ENCODE assay signal across 8 cellular contexts in the genomic region with DNA sequence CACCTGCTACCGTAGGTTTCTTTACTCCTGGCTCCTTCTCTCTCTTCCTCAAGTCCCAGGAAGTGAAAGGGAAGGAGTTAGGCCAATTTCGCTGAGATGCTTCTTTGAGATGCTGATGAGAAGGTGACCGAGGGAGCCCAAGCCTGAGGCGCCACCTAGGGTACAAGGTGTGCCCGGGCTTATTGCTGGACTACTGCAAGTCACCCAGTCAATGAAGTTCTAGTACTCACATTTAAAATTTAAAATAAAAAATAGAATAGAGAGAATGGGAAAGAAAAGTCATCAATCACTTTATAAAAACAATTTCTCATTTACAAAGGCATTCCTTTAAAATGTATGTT. TPM values are rescaled to one million over a fixed set of nuclear protein-coding genes. Genes with fewer than 3 reads are reported as not detected.
DNase-seq lines count a peak whose midpoint lies in the region; ATAC-seq and TF ChIP-seq lines count a peak whose summit lies in the region.

No MANE protein-coding gene starts in this region.

- H3K36me3 Mint-ChIP-seq in activated CD8-positive, alpha-beta T cell treated with anti-CD3 and anti-CD28 coated beads for 36 hours (ENCODE audit: low read depth) = no peaks in the 10 kb centered on the region
- no peaks in the 10 kb centered on the region for H3K36me3 Mint-ChIP-seq in activated T-helper 17 cell treated with anti-CD3 and anti-CD28 coated beads, Interleukin-2, amount 50 U/mL, for 72 hours (ENCODE audit: low read depth)

- no peak for ATAC-seq in activated CD8-positive, alpha-beta T cell treated with anti-CD3 and anti-CD28 coated beads for 36 hours
- ATAC-seq in activated T-helper 17 cell treated with anti-CD3 and anti-CD28 coated beads, Interleukin-2, amount 50 U/mL, for 72 hours (replicated peaks) = no peak
- no peak for ATAC-seq in GM21526 (IDR thresholded peaks at IDR 0.05; ENCODE audit: low FRiP score, unreplicated experiment)

- H3K27ac Mint-ChIP-seq in activated CD8-positive, alpha-beta T cell treated with anti-CD3 and anti-CD28 coated beads for 36 hours = no peak overlapping the region
- H3K27ac Mint-ChIP-seq in activated T-helper 17 cell treated with anti-CD3 and anti-CD28 coated beads, Interleukin-2, amount 50 U/mL, for 72 hours = no peak overlapping the region

- DNase-seq in ELF-1 (ENCODE audit: low read depth, low spot score) (peak; percentile 88), LoVo (ENCODE audit: low spot score) (peak; percentile 54), iPS-NIHi11 (ENCODE audit: low spot score) (peak; percentile 74), T-helper 1 cell (no peak), NCI-H2081 treated with DMSO at 0.1 percent for 48 hours (lab: John Stamatoyannopoulos, UW) (no peak)
- peak; percentile 49 for DNase-seq in activated CD8-positive, alpha-beta T cell treated with anti-CD3 and anti-CD28 coated beads for 36 hours

- CTCF ChIA-PET in activated CD8-positive, alpha-beta T cell treated with anti-CD3 and anti-CD28 coated beads for 36 hours (lab: Charles Lee) = no interaction called here

- no peaks in the 10 kb centered on the region for H3K27me3 Mint-ChIP-seq in activated CD8-positive, alpha-beta T cell treated with anti-CD3 and anti-CD28 coated beads for 36 hours
- no peaks in the 10 kb centered on the region for H3K27me3 Mint-ChIP-seq in activated T-helper 17 cell treated with anti-CD3 and anti-CD28 coated beads, Interleukin-2, amount 50 U/mL, for 72 hours

- intact Hi-C loops in activated CD8-positive, alpha-beta T cell treated with anti-CD3 and anti-CD28 coated beads for 36 hours (cut with micrococcal nuclease) = no loop called here

- H3K4me3 Mint-ChIP-seq in activated CD8-positive, alpha-beta T cell treated with anti-CD3 and anti-CD28 coated beads for 36 hours = no peak overlapping the region
- no peak overlapping the region for H3K4me3 Mint-ChIP-seq in activated T-helper 17 cell treated with anti-CD3 and anti-CD28 coated beads, Interleukin-2, amount 50 U/mL, for 72 hours

- H3K4me1 Mint-ChIP-seq in activated CD8-positive, alpha-beta T cell treated with anti-CD3 and anti-CD28 coated beads for 36 hours (ENCODE audit: low read depth) = no peaks in the 10 kb centered on the region
- H3K4me1 Mint-ChIP-seq in activated T-helper 17 cell treated with anti-CD3 and anti-CD28 coated beads, Interleukin-2, amount 50 U/mL, for 72 hours = no peaks in the 10 kb centered on the region

- no peak for TF ChIP-seq CTCF in activated CD8-positive, alpha-beta T cell treated with anti-CD3 and anti-CD28 coated beads for 36 hours (IDR thresholded peaks at IDR 0.05)

- POLR2A ChIA-PET in activated CD8-positive, alpha-beta T cell treated with anti-CD3 and anti-CD28 coated beads for 36 hours (lab: Charles Lee) = no interaction called here

- H3K9me3 Mint-ChIP-seq in activated CD8-positive, alpha-beta T cell treated with anti-CD3 and anti-CD28 coated beads for 36 hours = no peaks in the 10 kb centered on the region
- H3K9me3 Mint-ChIP-seq in activated T-helper 17 cell treated with anti-CD3 and anti-CD28 coated beads, Interleukin-2, amount 50 U/mL, for 72 hours = no peaks in the 10 kb centered on the region

RNA-seq across cellular contexts. Expression of a gene that starts 45.3 kb away (rescaled TPM):
- total RNA-seq in activated CD8-positive, alpha-beta T cell treated with anti-CD3 and anti-CD28 coated beads for 36 hours = 10 to 100 TPM; 83.3 to 84.6 TPM
- total RNA-seq in activated T-helper 17 cell treated with anti-CD3 and anti-CD28 coated beads, Interleukin-2, amount 50 U/mL, for 72 hours = 10 to 100 TPM; 73.7 to 94.7 TPM

Comparison
In these comparisons a context has a peak if more than half of its experiments do, and no peak if none do; other contexts are left out.
1. DNase-seq: peak in ELF-1 (single experiment), LoVo (single experiment), activated CD8-positive, alpha-beta T cell treated with anti-CD3 and anti-CD28 coated beads for 36 hours (single experiment) and iPS-NIHi11 (single experiment); none in T-helper 1 cell (0 of 5) and NCI-H2081 treated with DMSO at 0.1 percent for 48 hours (single experiment).